ENCODE assay signal across 8 cellular contexts in the genomic region with DNA sequence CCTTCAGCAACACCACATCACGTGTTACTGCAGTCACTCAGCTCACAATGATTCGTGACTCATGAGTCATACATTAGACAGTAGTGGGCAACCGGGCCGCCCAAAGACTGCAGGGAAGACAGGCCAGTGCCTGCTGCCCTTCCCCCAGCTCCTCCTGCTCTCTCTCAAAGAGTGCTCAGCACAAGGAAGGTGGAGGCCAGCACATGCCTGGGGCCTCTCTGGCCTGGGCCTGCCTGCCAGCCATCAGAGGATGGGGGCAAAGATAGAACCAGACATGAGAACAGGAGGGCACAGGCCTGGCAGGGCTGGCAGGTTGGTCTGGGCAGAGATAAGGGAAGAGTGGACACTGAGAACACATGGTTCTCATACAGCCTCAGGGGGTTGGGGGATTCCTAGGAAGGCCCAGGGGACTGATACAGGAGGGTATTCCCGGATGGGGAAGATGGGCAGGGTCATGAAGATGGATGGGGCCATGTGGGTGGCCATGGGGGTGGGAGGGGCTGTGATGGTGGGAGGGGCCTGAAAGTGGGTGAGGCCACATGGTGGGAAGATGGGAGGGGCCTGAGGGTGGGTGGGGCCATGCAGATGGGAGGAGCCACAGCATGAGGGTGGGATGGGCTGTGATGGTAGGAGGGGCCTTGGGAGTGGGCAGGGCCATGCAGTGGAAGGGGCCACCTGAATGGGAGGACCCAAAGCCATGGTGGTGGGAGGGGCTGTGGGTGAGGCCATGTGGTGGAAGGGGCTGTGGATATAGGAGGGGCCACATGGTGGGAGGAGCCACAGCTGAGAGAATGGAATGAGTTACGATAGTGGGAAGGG. TPM values are rescaled to one million over a fixed set of nuclear protein-coding genes. Genes with fewer than 3 reads are reported as not detected.
DNase-seq lines count a peak whose midpoint lies in the region; TF ChIP-seq lines count a peak whose summit lies in the region.

No MANE protein-coding gene starts in this region.

- TF ChIP-seq CTCF in H9 (conservative IDR thresholded peaks at IDR 0.05): no peak

- H3K27ac ChIP-seq in H9 (ENCODE audit: insufficient read length, low read depth, low read length): no peak overlapping the region

- no peak overlapping the region for H2BK12ac ChIP-seq in H9 (ENCODE audit: insufficient read length, low read depth, low read length)

- no peak overlapping the region for H3K4me3 Mint-ChIP-seq in H9
- H3K4me3 Mint-ChIP-seq in activated T-helper 1 cell treated with anti-CD3 and anti-CD28 coated beads, Interleukin-12 subunit alpha, Interleukin-12 subunit beta, Interleukin-2, Interleukin-4 antibody, amounts not matched to agents 30 ng/mL and 10 ng/mL and 1 ng/mL, durations not matched to agents 14 hours and 24 hours and 36 hours: no peak overlapping the region

- H3K4me3 ChIP-seq in skeletal muscle satellite cell (ENCODE audit: low read length): peak overlapping the region; percentile 32

- H4K8ac ChIP-seq in H9 (replicated peaks; ENCODE audit: insufficient read length, low read depth, low read length): no peak overlapping the region

- no peaks in the 10 kb centered on the region for H3K79me2 ChIP-seq in H9 (ENCODE audit: insufficient read depth, low read length)

- no peak overlapping the region for H2BK120ac ChIP-seq in H9 (ENCODE audit: low read depth, low read length, poor library complexity, severe bottlenecking)

- no peaks in the 10 kb centered on the region for H3K9me3 ChIP-seq in H9 (ENCODE audit: control insufficient read depth, low read depth, low read length)
- H3K9me3 ChIP-seq in skeletal muscle satellite cell (replicated peaks; ENCODE audit: low read length): no peaks in the 10 kb centered on the region

- no peak overlapping the region for H3K4ac ChIP-seq in H9 (ENCODE audit: low read depth, low read length)

- no peak overlapping the region; the same call in 1 of the 2 replicates for H2BK15ac ChIP-seq in H9 (ENCODE audit: low read depth, low read length)

- peak overlapping the region; percentile 27 for H3K18ac ChIP-seq in H9 (ENCODE audit: insufficient read length, low read depth, low read length)

- H2BK5ac ChIP-seq in H9 (ENCODE audit: insufficient read length, low read length): no peak overlapping the region

- H3K14ac ChIP-seq in H9 (ENCODE audit: insufficient read depth, low read length): no peak overlapping the region

- H2BK20ac ChIP-seq in H9 (ENCODE audit: low read depth, low read length, poor library complexity, severe bottlenecking): no peak overlapping the region

- H4K20me1 ChIP-seq in H9 (ENCODE audit: control insufficient read depth, insufficient read depth, insufficient read length): peaks cover 3% of the 10 kb centered on the region

- peaks cover 4 to 5% (median 5%) of the 10 kb centered on the region in 3 experiments; a peak in 3 of 7 replicates for H3K36me3 Mint-ChIP-seq in H9 (ENCODE audit: insufficient read depth in 1 of 3, low read depth in 3 of 3)
- no peaks in the 10 kb centered on the region for H3K36me3 Mint-ChIP-seq in activated T-helper 1 cell treated with anti-CD3 and anti-CD28 coated beads, Interleukin-12 subunit alpha, Interleukin-12 subunit beta, Interleukin-2, Interleukin-4 antibody, amounts not matched to agents 30 ng/mL and 10 ng/mL and 1 ng/mL, durations not matched to agents 14 hours and 24 hours and 36 hours (ENCODE audit: low read depth)

- H3K27me3 ChIP-seq in H9 (ENCODE audit: insufficient read depth, low read length) (no peaks in the 10 kb centered on the region), skeletal muscle satellite cell (ENCODE audit: control insufficient read depth, insufficient read depth, low read length) (no peaks in the 10 kb centered on the region)

- H3K56ac ChIP-seq in H9 (ENCODE audit: insufficient read length, low read depth, low read length): no peak overlapping the region

- H3K27me3 Mint-ChIP-seq in H9 (ENCODE audit: low read depth): no peaks in the 10 kb centered on the region; the same call in 1 of the 2 replicates
- H3K27me3 Mint-ChIP-seq in activated T-helper 1 cell treated with anti-CD3 and anti-CD28 coated beads, Interleukin-12 subunit alpha, Interleukin-12 subunit beta, Interleukin-2, Interleukin-4 antibody, amounts not matched to agents 30 ng/mL and 10 ng/mL and 1 ng/mL, durations not matched to agents 14 hours and 24 hours and 36 hours (ENCODE audit: insufficient read depth): peaks cover 2% of the 10 kb centered on the region

- H3K27ac Mint-ChIP-seq in H9: no peak overlapping the region
- no peak overlapping the region for H3K27ac Mint-ChIP-seq in activated T-helper 1 cell treated with anti-CD3 and anti-CD28 coated beads, Interleukin-12 subunit alpha, Interleukin-12 subunit beta, Interleukin-2, Interleukin-4 antibody, amounts not matched to agents 30 ng/mL and 10 ng/mL and 1 ng/mL, durations not matched to agents 14 hours and 24 hours and 36 hours

- H2AK5ac ChIP-seq in H9 (ENCODE audit: insufficient read length, low read length): no peak overlapping the region

- DNase-seq in COLO829 (ENCODE audit: low spot score) (peak; percentile 95), H9 (peak; percentile 97), SW480 (ENCODE audit: low spot score) (peak; percentile 84), fibroblast of peridontal ligament (ENCODE audit: extremely low read depth) (peak; percentile 71), middle frontal gyrus (ENCODE audit: extremely low spot score, low spot score) (no peak), NCI-H524 treated with DMSO at 0.1 percent for 48 hours (lab: John Stamatoyannopoulos, UW) (no peak)
- no peak for DNase-seq in activated T-helper 1 cell treated with anti-CD3 and anti-CD28 coated beads, Interleukin-12 subunit alpha, Interleukin-12 subunit beta, Interleukin-2, Interleukin-4 antibody, amounts not matched to agents 30 ng/mL and 10 ng/mL and 1 ng/mL, durations not matched to agents 14 hours and 24 hours and 36 hours (ENCODE audit: low spot score)

- no peak overlapping the region for H4K5ac ChIP-seq in H9 (ENCODE audit: insufficient read length, low read depth, low read length)

- intact Hi-C loops in activated T-helper 1 cell treated with anti-CD3 and anti-CD28 coated beads, Interleukin-12 subunit alpha, Interleukin-12 subunit beta, Interleukin-2, Interleukin-4 antibody, amounts not matched to agents 30 ng/mL and 10 ng/mL and 1 ng/mL, durations not matched to agents 14 hours and 24 hours and 36 hours (cut with micrococcal nuclease): no loop called here

- no CpG with 5 or more reads among the region's 6 CpGs for whole genome bisulfite sequencing in H9 (ENCODE audit: extremely low coverage, insufficient read length, low lambda C conversion rate)

- no peak overlapping the region for H2AFZ ChIP-seq in H9 (ENCODE audit: low read length)

- H4K91ac ChIP-seq in H9 (ENCODE audit: insufficient read length, low read depth, low read length): no peak overlapping the region

- H3K4me2 ChIP-seq in H9 (ENCODE audit: insufficient read depth, insufficient read length, low read length): no peak overlapping the region
- peak overlapping the region; percentile 43 for H3K4me2 ChIP-seq in skeletal muscle satellite cell (ENCODE audit: low read length)

- H3K23me2 ChIP-seq in H9 (ENCODE audit: insufficient read length, low read depth, low read length, poor library complexity, severe bottlenecking): no peaks in the 10 kb centered on the region

- H3K4me1 ChIP-seq in H9 (ENCODE audit: insufficient read depth, low read length) (peaks cover 4% of the 10 kb centered on the region; the same call in 1 of the 2 replicates), skeletal muscle satellite cell (ENCODE audit: control insufficient read depth, insufficient read depth, low read length) (peaks cover 8% of the 10 kb centered on the region)

- H3K23ac ChIP-seq in H9 (ENCODE audit: insufficient read length, low read depth, low read length): no peak overlapping the region

- H3K4me1 Mint-ChIP-seq in H9: peaks cover 6 to 28% of the 10 kb centered on the region in 2 experiments
- no peaks in the 10 kb centered on the region for H3K4me1 Mint-ChIP-seq in activated T-helper 1 cell treated with anti-CD3 and anti-CD28 coated beads, Interleukin-12 subunit alpha, Interleukin-12 subunit beta, Interleukin-2, Interleukin-4 antibody, amounts not matched to agents 30 ng/mL and 10 ng/mL and 1 ng/mL, durations not matched to agents 14 hours and 24 hours and 36 hours (ENCODE audit: low read depth)

- H3K36me3 ChIP-seq in skeletal muscle satellite cell (ENCODE audit: insufficient read depth, low read length): peaks cover 57% of the 10 kb centered on the region

- no peak overlapping the region for H3T11ph ChIP-seq in H9 (ENCODE audit: low read length)

- no peaks in the 10 kb centered on the region for H3K9me3 Mint-ChIP-seq in H9
- H3K9me3 Mint-ChIP-seq in activated T-helper 1 cell treated with anti-CD3 and anti-CD28 coated beads, Interleukin-12 subunit alpha, Interleukin-12 subunit beta, Interleukin-2, Interleukin-4 antibody, amounts not matched to agents 30 ng/mL and 10 ng/mL and 1 ng/mL, durations not matched to agents 14 hours and 24 hours and 36 hours: no peaks in the 10 kb centered on the region

- no peak overlapping the region for H3K9ac ChIP-seq in H9 (ENCODE audit: extremely low read depth, insufficient read length, low read length)
- peak overlapping the region; percentile 58 for H3K9ac ChIP-seq in skeletal muscle satellite cell (ENCODE audit: low read depth, low read length)

- H3K79me1 ChIP-seq in H9 (ENCODE audit: insufficient read depth, low read depth, low read length, poor library complexity, severe bottlenecking): no peaks in the 10 kb centered on the region

RNA-seq across cellular contexts. Expression of gene KATNB1, which starts 29.0 kb away (rescaled TPM):
- total RNA-seq in H9 (2021): 25.7 and 29.9 TPM in 2 replicates
- 31.9 and 36.3 TPM in 2 replicates for total RNA-seq in skeletal muscle satellite cell (2012; rRNA removed)
- total RNA-seq in activated T-helper 1 cell treated with anti-CD3 and anti-CD28 coated beads, Interleukin-12 subunit alpha, Interleukin-12 subunit beta, Interleukin-2, Interleukin-4 antibody, amounts not matched to agents 30 ng/mL and 10 ng/mL and 1 ng/mL, durations not matched to agents 14 hours and 24 hours and 36 hours: 46.1 and 49.1 TPM in 2 replicates

RNA-seq across cellular contexts. Expression of gene KIFC3, which starts 37.7 kb away (rescaled TPM):
- total RNA-seq in H9 (2021): 3.5 and 5.0 TPM in 2 replicates
- total RNA-seq in skeletal muscle satellite cell (2012; rRNA removed): 19.7 and 20.8 TPM in 2 replicates
- 0.93 and 0.96 TPM in 2 replicates for total RNA-seq in activated T-helper 1 cell treated with anti-CD3 and anti-CD28 coated beads, Interleukin-12 subunit alpha, Interleukin-12 subunit beta, Interleukin-2, Interleukin-4 antibody, amounts not matched to agents 30 ng/mL and 10 ng/mL and 1 ng/mL, durations not matched to agents 14 hours and 24 hours and 36 hours

Comparison
In these comparisons a context has a peak if more than half of its experiments do, and no peak if none do; other contexts are left out.
1. DNase-seq: peak in COLO829 (single experiment), H9 (single experiment), SW480 (single experiment) and fibroblast of peridontal ligament (single experiment); none in middle frontal gyrus (single experiment), activated T-helper 1 cell treated with anti-CD3 and anti-CD28 coated beads, Interleukin-12 subunit alpha, Interleukin-12 subunit beta, Interleukin-2, Interleukin-4 antibody, amounts not matched to agents 30 ng/mL and 10 ng/mL and 1 ng/mL, durations not matched to agents 14 hours and 24 hours and 36 hours (single experiment) and NCI-H524 treated with DMSO at 0.1 percent for 48 hours (single experiment).